In the genomic region with DNA sequence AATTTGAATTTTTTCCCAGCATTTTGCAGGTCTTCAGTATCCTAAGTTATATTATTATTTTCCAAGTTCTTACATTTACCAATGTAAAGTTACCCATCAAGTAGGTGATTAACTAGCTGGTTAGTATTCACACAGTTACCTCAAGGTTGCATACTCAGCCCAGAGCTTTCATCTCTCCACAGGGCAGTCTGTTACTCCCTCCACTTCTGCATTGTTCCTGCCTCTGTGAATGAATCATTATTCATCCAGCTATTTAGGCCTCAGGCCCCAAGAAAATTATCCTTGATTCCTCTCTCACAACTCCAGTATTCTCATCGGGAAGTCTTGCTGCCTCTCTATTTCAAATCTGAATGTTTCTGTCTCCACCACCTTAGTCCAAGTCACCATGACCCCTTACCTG, we compare ENCODE assay signal across 25 cellular contexts.
"Had no signal": no experiment of that assay in that cellular context is flagged by ENCODE, and none has a peak within 500 bp of the region (broad histone marks: within the 10 kb centered on the region; RNA-seq: fewer than 3 reads in every experiment).

No MANE protein-coding gene starts in this region.

- H3K27ac Mint-ChIP-seq: activated CD4-positive, alpha-beta memory T cell treated with anti-CD3 and anti-CD28 coated beads for 36 hours; activated naive CD4-positive, alpha-beta T cell treated with anti-CD3 and anti-CD28 coated beads, Interleukin-2, amount 50 U/mL, for 72 hours; WTC11 had no signal

- DNase-seq: activated CD4-positive, alpha-beta memory T cell treated with anti-CD3 and anti-CD28 coated beads for 36 hours; activated CD4-positive, alpha-beta T cell treated with anti-CD3 and anti-CD28 coated beads for 48 hours; activated CD4-positive, CD25-positive, alpha-beta regulatory T cell treated with anti-CD3 and anti-CD28 coated beads, Interleukin-2, amount 50 U/mL, for 72 hours; activated CD8-positive, alpha-beta memory T cell treated with anti-CD3 and anti-CD28 coated beads for 24 hours; activated effector memory CD4-positive, alpha-beta T cell treated with anti-CD3 and anti-CD28 coated beads, Interleukin-2, amount 50 U/mL, for 16 hours; activated naive CD4-positive, alpha-beta T cell treated with Interleukin-2 at 50 U/mL for 16 hours; activated T-cell treated with anti-CD3 and anti-CD28 coated beads, Interleukin-2, amount 50 U/mL, for 4 hours; brain microvascular endothelial cell; caudate nucleus; NCI-H1092; NCI-H1417 treated with DMSO at 0.1 percent for 48 hours; NCI-H1694 treated with DMSO at 0.1 percent for 48 hours; NCI-H2029 treated with DMSO at 0.1 percent for 48 hours; NCI-H510A treated with DMSO at 0.1 percent for 48 hours; NCI-H69; NK-92 treated with Interleukin-12 subunit alpha and Interleukin-12 subunit beta, amount 100 ng/mL, for 24 hours; OCI-M1; Peyer's patch; SHP77; SW 1271 had no signal

- H3K9me3 Mint-ChIP-seq: activated CD4-positive, alpha-beta memory T cell treated with anti-CD3 and anti-CD28 coated beads for 36 hours; activated naive CD4-positive, alpha-beta T cell treated with anti-CD3 and anti-CD28 coated beads, Interleukin-2, amount 50 U/mL, for 72 hours; activated T-cell treated with anti-CD3 and anti-CD28 coated beads, Interleukin-2, amount 50 U/mL, for 4 hours; WTC11 had no signal

- H3K27me3 ChIP-seq: brain microvascular endothelial cell, Peyer's patch, SJSA1 had no signal

- ATAC-seq: activated naive CD4-positive, alpha-beta T cell treated with anti-CD3 and anti-CD28 coated beads, Interleukin-2, amount 50 U/mL, for 72 hours; activated T-cell treated with anti-CD3 and anti-CD28 coated beads, Interleukin-2, amount 50 U/mL, for 4 hours; SK-N-SH treated with all-trans-retinoic acid at 6 μM for 48 hours; WTC11 had no signal

- H3K4me1 ChIP-seq: Peyer's patch, SJSA1 had no signal

- H3K4me3 Mint-ChIP-seq: activated CD4-positive, alpha-beta memory T cell treated with anti-CD3 and anti-CD28 coated beads for 36 hours; activated T-cell treated with anti-CD3 and anti-CD28 coated beads, Interleukin-2, amount 50 U/mL, for 4 hours; WTC11 had no signal

- H3K4me3 ChIP-seq: Peyer's patch, SJSA1 had no signal

- H3K27me3 Mint-ChIP-seq: activated CD4-positive, alpha-beta memory T cell treated with anti-CD3 and anti-CD28 coated beads for 36 hours had no signal

- H3K4me2 ChIP-seq: KMS-11 had no signal

- H3K9me3 ChIP-seq: Peyer's patch, SJSA1 had no signal

- H3K9ac ChIP-seq: KMS-11 had no signal

- H3K27ac ChIP-seq: brain microvascular endothelial cell, KMS-11, Peyer's patch, SJSA1 had no signal
